8 cellular contexts compared by ENCODE assay signal in the genomic region with DNA sequence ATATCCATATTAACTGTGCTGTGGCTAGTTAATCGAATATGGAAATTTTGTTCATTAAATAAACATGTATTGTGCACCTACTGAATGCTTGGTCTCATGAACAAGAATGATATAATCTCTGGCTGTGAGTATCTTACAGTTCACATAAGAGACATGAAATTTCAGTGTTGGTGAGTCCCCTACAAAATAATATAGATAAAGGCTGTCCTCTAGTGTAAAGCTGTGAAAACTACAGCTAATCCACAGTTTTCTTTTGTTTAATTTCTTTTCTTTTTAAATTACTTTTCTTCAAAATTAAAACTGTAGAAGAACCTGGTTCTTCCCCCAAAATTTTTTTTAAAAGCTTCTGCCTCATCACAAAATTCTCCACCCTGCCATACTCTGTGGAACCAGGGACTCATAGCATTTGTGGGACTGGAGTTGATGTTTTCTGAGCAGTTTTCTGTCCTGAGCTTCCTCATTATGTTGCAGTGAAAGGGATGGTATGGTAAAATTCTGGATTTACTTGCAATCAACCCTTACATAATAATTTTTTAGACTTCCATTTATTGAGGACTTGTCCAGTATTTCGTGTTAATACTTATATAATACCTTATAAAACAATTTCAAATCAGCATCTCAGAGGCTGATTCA.
A peak's percentile ranks its signal among the peaks of the same experiment; 100 is the strongest.
DNase-seq lines count a peak whose midpoint lies in the region; ATAC-seq and TF ChIP-seq lines count a peak whose summit lies in the region.

No MANE protein-coding gene starts in this region.

- TF ChIP-seq CTCF in heart left ventricle (IDR thresholded peaks at IDR 0.05) = peak; percentile 32 to 61 (median 50)
- TF ChIP-seq CTCF in Panc1 (IDR thresholded peaks at IDR 0.05) = peak; percentile 68; the same call in 1 of the 2 replicates
- TF ChIP-seq CTCF in upper lobe of right lung (IDR thresholded peaks at IDR 0.05) = peak; percentile 63
- TF ChIP-seq CTCF in omental fat pad (IDR thresholded peaks at IDR 0.05) = no peak

- WGBS in heart left ventricle, 4 donors = 11 to 38% (median 24%) methylated on average over 2 of the region's 2 CpGs

- TF ChIP-seq POLR2A in heart left ventricle (IDR thresholded peaks at IDR 0.05) = no peak

- H3K9me3 ChIP-seq in heart left ventricle = peaks cover 0 to 1% (median 0%) of the 10 kb centered on the region in 12 donors
- H3K9me3 ChIP-seq in Panc1 (ENCODE audit: control insufficient read depth, insufficient read depth, low read depth, low read length) = no peaks in the 10 kb centered on the region
- H3K9me3 ChIP-seq in upper lobe of right lung = no peaks in the 10 kb centered on the region

- no TSS peak for BruUV-seq in Panc1 (replicated peaks; lab: Mats Ljungman, UMichigan)

- H3K27me3 ChIP-seq in heart left ventricle = peaks cover 0 to 8% (median 0%) of the 10 kb centered on the region in 9 donors
- H3K27me3 ChIP-seq in Panc1 (ENCODE audit: control insufficient read depth, insufficient read depth, low read length) = no peaks in the 10 kb centered on the region
- no peaks in the 10 kb centered on the region for H3K27me3 ChIP-seq in upper lobe of right lung

- H3K27ac ChIP-seq in heart left ventricle (no peak overlapping the region), Panc1 (ENCODE audit: low read length) (no peak overlapping the region), upper lobe of right lung (no peak overlapping the region)

- POLR2A ChIA-PET in Panc1 (lab: Charles Lee) = no interaction called here

- in situ Hi-C loops in Panc1 (cut with HindIII; ENCODE audit: low pct_unique_long_range_greater_than_20kb, low sequenced_read_pairs) = loop anchor here (25.0 kb wide), 1 partner anchor 833 kb away; no protein-coding TSS in a partner anchor

- intact Hi-C loops in heart left ventricle (cut with DNase I) (loop anchor here in 9 of 10 donors (1.0 to 10.0 kb wide), 4 partner anchors 143 to 148 kb away; no protein-coding TSS in a partner anchor), left cardiac atrium (cut with DNase I) (loop anchor here (2.0 to 5.0 kb wide), 2 partner anchors 143 to 145 kb away; no protein-coding TSS in a partner anchor), Panc1 (cut with micrococcal nuclease; ENCODE audit: unreplicated experiment) (loop anchor here (5.0 to 10.0 kb wide), 2 partner anchors 148 to 835 kb away; no protein-coding TSS in a partner anchor), upper lobe of right lung (cut with DNase I) (loop anchor here (10.0 kb wide), 1 partner anchor 135 kb away; a partner anchor contains a TSS)

- H3K4me3 ChIP-seq in heart left ventricle (no peak overlapping the region), Panc1 (ENCODE audit: low read depth in 2 of 2, low read length in 2 of 2) (no peak overlapping the region), upper lobe of right lung (no peak overlapping the region)

- DNase-seq in heart left ventricle (no peak), left cardiac atrium (no peak), Panc1 (ENCODE audit: low read depth, low spot score) (no peak), glomerular endothelial cell (ENCODE audit: extremely low read depth, low read depth, low spot score) (peak; percentile 16), upper lobe of right lung (no peak), omental fat pad (ENCODE audit: low spot score) (no peak)
- no peak for DNase-seq in effector CD4-positive, alpha-beta T cell

- CTCF ChIA-PET in Panc1 (lab: Charles Lee) = interaction anchor here (0.6 to 1.1 kb wide), 2 partner anchors 62 to 181 kb away, joined by 3 to 5 read pairs; no protein-coding TSS in a partner anchor

- ATAC-seq in heart left ventricle (no peak), left cardiac atrium (no peak), Panc1 (no peak), upper lobe of right lung (peak; percentile 54), HG02678 (IDR thresholded peaks at IDR 0.05; ENCODE audit: unreplicated experiment) (no peak), omental fat pad (ENCODE audit: low FRiP score) (no peak)

- no peaks in the 10 kb centered on the region for H3K4me1 ChIP-seq in heart left ventricle
- H3K4me1 ChIP-seq in Panc1 (ENCODE audit: control insufficient read depth, insufficient read depth, low read length) = no peaks in the 10 kb centered on the region
- H3K4me1 ChIP-seq in upper lobe of right lung = no peaks in the 10 kb centered on the region

- H3K36me3 ChIP-seq in heart left ventricle (no peaks in the 10 kb centered on the region), Panc1 (ENCODE audit: control insufficient read depth, insufficient read depth, low read length) (no peaks in the 10 kb centered on the region), upper lobe of right lung (no peaks in the 10 kb centered on the region)

Comparison
In these comparisons a context has a peak if more than half of its experiments do, and no peak if none do; other contexts are left out.
1. CTCF ChIP-seq: peak in heart left ventricle (12 of 12), Panc1 (single experiment) and upper lobe of right lung (single experiment); none in omental fat pad (0 of 3).